15 cellular contexts compared by ENCODE assay signal in genomic region chr22:49812838-49813237, GRCh38. TPM values are rescaled to one million over a fixed set of nuclear protein-coding genes. Genes with fewer than 3 reads are reported as not detected.
A peak's percentile ranks its signal among the peaks of the same experiment; 100 is the strongest.
DNase-seq lines count a peak whose midpoint lies in the region; ATAC-seq and TF ChIP-seq lines count a peak whose summit lies in the region.
"Had no signal": no experiment of that assay in that cellular context is flagged by ENCODE, and none has a peak within 500 bp of the region (broad histone marks: within the 10 kb centered on the region; RNA-seq: fewer than 3 reads in every experiment).

No MANE protein-coding gene starts in this region.

- H3K79me2 ChIP-seq in H9 (ENCODE audit: insufficient read depth, low read length), result peaks cover 65% of the 10 kb centered on the region

- WGBS in H9 (ENCODE audit: extremely low coverage, insufficient read length, low lambda C conversion rate), result no CpG with 5 or more reads among the region's 11 CpGs
- 95 to 96% methylated on average over 11 of the region's 11 CpGs for WGBS in sigmoid colon, 2 donors

- intact Hi-C loops in sigmoid colon (cut with DNase I), result no loop called here

- H3K27me3 ChIP-seq in H9 (ENCODE audit: insufficient read depth, low read length), result no peaks in the 10 kb centered on the region
- H3K27me3 ChIP-seq in sigmoid colon, result no peaks in the 10 kb centered on the region
- H3K27me3 ChIP-seq: breast epithelium, thyroid gland had no signal

- H3K36me3 ChIP-seq in sigmoid colon, result peaks cover 0 to 25% (median 2%) of the 10 kb centered on the region in 4 donors
- H3K36me3 ChIP-seq: breast epithelium had no signal

- DNase-seq in H9 (no peak), WTC11 (ENCODE audit: low spot score) (no peak), hepatic stellate cell (ENCODE audit: low spot score) (peak; percentile 26), sigmoid colon (peak; percentile 56), putamen (ENCODE audit: low spot score) (no peak), NCI-H2081 (lab: John Stamatoyannopoulos, UW) (no peak)
- no peak for DNase-seq in activated T-cell treated with anti-CD3 and anti-CD28 coated beads, Interleukin-2, amount 50 U/mL, for 24 hours
- DNase-seq: activated gamma-delta T cell treated with Interleukin-2 at 50 U/mL for 16 hours; CD4-positive, CD25-positive, alpha-beta regulatory T cell; DND-41; NCI-H1092 treated with DMSO at 0.1 percent for 48 hours; NCI-H345; thyroid gland had no signal

- no peak overlapping the region for H2AK5ac ChIP-seq in H9 (ENCODE audit: insufficient read length, low read length)

- no peaks in the 10 kb centered on the region for H3K9me3 Mint-ChIP-seq in H9
- H3K9me3 Mint-ChIP-seq in WTC11, result no peaks in the 10 kb centered on the region
- no peaks in the 10 kb centered on the region for H3K9me3 Mint-ChIP-seq in activated T-cell treated with anti-CD3 and anti-CD28 coated beads, Interleukin-2, amount 50 U/mL, for 24 hours

- no peak overlapping the region for H3K9ac ChIP-seq in H9 (ENCODE audit: extremely low read depth, insufficient read length, low read length)

- H4K91ac ChIP-seq in H9 (ENCODE audit: insufficient read length, low read depth, low read length), result no peak overlapping the region

- TF ChIP-seq EP300 in sigmoid colon (IDR thresholded peaks at IDR 0.05), result no peak

- peaks cover 2% of the 10 kb centered on the region for H3K23me2 ChIP-seq in H9 (ENCODE audit: insufficient read length, low read depth, low read length, poor library complexity, severe bottlenecking)

- no peak overlapping the region for H2BK120ac ChIP-seq in H9 (ENCODE audit: low read depth, low read length, poor library complexity, severe bottlenecking)

- TF ChIP-seq CTCF in H9 (conservative IDR thresholded peaks at IDR 0.05) (no peak), WTC11 (IDR thresholded peaks at IDR 0.05) (no peak), sigmoid colon (IDR thresholded peaks at IDR 0.05) (no peak)

- H3K36me3 Mint-ChIP-seq in H9 (ENCODE audit: insufficient read depth in 1 of 3, low read depth in 3 of 3) (peaks cover 13 to 53% (median 41%) of the 10 kb centered on the region in 3 experiments), WTC11 (peaks cover 29% of the 10 kb centered on the region)
- H3K36me3 Mint-ChIP-seq in activated T-cell treated with anti-CD3 and anti-CD28 coated beads, Interleukin-2, amount 50 U/mL, for 24 hours (ENCODE audit: low read depth), result peaks cover 76% of the 10 kb centered on the region

- no peak overlapping the region for H3K18ac ChIP-seq in H9 (ENCODE audit: insufficient read length, low read depth, low read length)

- H3K4me1 Mint-ChIP-seq in H9 (no peaks in the 10 kb centered on the region), WTC11 (no peaks in the 10 kb centered on the region)
- H3K4me1 Mint-ChIP-seq in activated T-cell treated with anti-CD3 and anti-CD28 coated beads, Interleukin-2, amount 50 U/mL, for 24 hours (ENCODE audit: low read depth), result peaks cover 83% of the 10 kb centered on the region

- POLR2A ChIA-PET in WTC11 (lab: Charles Lee), result no interaction called here

- no peak overlapping the region for H3K4ac ChIP-seq in H9 (ENCODE audit: low read depth, low read length)

- H3K14ac ChIP-seq in H9 (ENCODE audit: insufficient read depth, low read length), result no peak overlapping the region

- H3K56ac ChIP-seq in H9 (ENCODE audit: insufficient read length, low read depth, low read length), result no peak overlapping the region

- no peak overlapping the region for H4K8ac ChIP-seq in H9 (replicated peaks; ENCODE audit: insufficient read length, low read depth, low read length)

- H3K4me1 ChIP-seq in H9 (ENCODE audit: insufficient read depth, low read length), result no peaks in the 10 kb centered on the region
- H3K4me1 ChIP-seq in sigmoid colon, result peaks cover 0 to 98% (median 93%) of the 10 kb centered on the region in 4 donors

- H2BK15ac ChIP-seq in H9 (ENCODE audit: low read depth, low read length), result no peak overlapping the region

- H3K9me3 ChIP-seq in H9 (ENCODE audit: control insufficient read depth, low read depth, low read length), result no peaks in the 10 kb centered on the region
- no peaks in the 10 kb centered on the region for H3K9me3 ChIP-seq in sigmoid colon
- H3K9me3 ChIP-seq: breast epithelium, thyroid gland had no signal

- no peak overlapping the region for H3K27ac ChIP-seq in H9 (ENCODE audit: insufficient read length, low read depth, low read length)
- H3K27ac ChIP-seq in sigmoid colon, result peak overlapping the region in 2 of 4 donors; percentile 24 to 69
- H3K27ac ChIP-seq: breast epithelium, thyroid gland had no signal

- no peak overlapping the region for H3K23ac ChIP-seq in H9 (ENCODE audit: insufficient read length, low read depth, low read length)

- H3K27ac Mint-ChIP-seq in H9 (peak overlapping the region; percentile 31 to 78 (median 61); a peak in 3 of 7 replicates), WTC11 (peak overlapping the region; percentile 72; the same call in 1 of the 2 replicates)
- no peak overlapping the region for H3K27ac Mint-ChIP-seq in activated T-cell treated with anti-CD3 and anti-CD28 coated beads, Interleukin-2, amount 50 U/mL, for 24 hours

- H2AFZ ChIP-seq in H9 (ENCODE audit: low read length), result no peak overlapping the region

- no peak overlapping the region for H2BK12ac ChIP-seq in H9 (ENCODE audit: insufficient read length, low read depth, low read length)

- H3K27me3 Mint-ChIP-seq in H9 (ENCODE audit: low read depth) (no peaks in the 10 kb centered on the region), WTC11 (ENCODE audit: low read depth) (no peaks in the 10 kb centered on the region)
- no peaks in the 10 kb centered on the region for H3K27me3 Mint-ChIP-seq in activated T-cell treated with anti-CD3 and anti-CD28 coated beads, Interleukin-2, amount 50 U/mL, for 24 hours
- H3K27me3 Mint-ChIP-seq: CD4-positive, CD25-positive, alpha-beta regulatory T cell had no signal

- ATAC-seq in WTC11 (no peak), GM18873 (IDR thresholded peaks at IDR 0.05; ENCODE audit: low FRiP score, unreplicated experiment) (no peak)

- no peak overlapping the region for H2BK5ac ChIP-seq in H9 (ENCODE audit: insufficient read length, low read length)

- H3T11ph ChIP-seq in H9 (ENCODE audit: low read length), result no peak overlapping the region

- H4K20me1 ChIP-seq in H9 (ENCODE audit: control insufficient read depth, insufficient read depth, insufficient read length), result no peaks in the 10 kb centered on the region

- no peak for TF ChIP-seq POLR2A in sigmoid colon (IDR thresholded peaks at IDR 0.05)

- H3K4me3 ChIP-seq in sigmoid colon, result no peak overlapping the region
- H3K4me3 ChIP-seq: breast epithelium, thyroid gland had no signal

- no peak overlapping the region for H2BK20ac ChIP-seq in H9 (ENCODE audit: low read depth, low read length, poor library complexity, severe bottlenecking)

- no peak overlapping the region for H3K4me3 Mint-ChIP-seq in H9
- no peak overlapping the region for H3K4me3 Mint-ChIP-seq in WTC11
- H3K4me3 Mint-ChIP-seq in activated T-cell treated with anti-CD3 and anti-CD28 coated beads, Interleukin-2, amount 50 U/mL, for 24 hours, result no peak overlapping the region

- H3K4me2 ChIP-seq in H9 (ENCODE audit: insufficient read depth, insufficient read length, low read length), result no peak overlapping the region

- CTCF ChIA-PET in WTC11 (lab: Charles Lee), result no interaction called here

- H4K5ac ChIP-seq in H9 (ENCODE audit: insufficient read length, low read depth, low read length), result no peak overlapping the region

- H3K79me1 ChIP-seq in H9 (ENCODE audit: insufficient read depth, low read depth, low read length, poor library complexity, severe bottlenecking), result peaks cover 14% of the 10 kb centered on the region

TF ChIP-seq in WTC11, 78 proteins besides CTCF, POLR2A, EP300 and RAD21:
- TF ChIP-seq, protein P1, sequence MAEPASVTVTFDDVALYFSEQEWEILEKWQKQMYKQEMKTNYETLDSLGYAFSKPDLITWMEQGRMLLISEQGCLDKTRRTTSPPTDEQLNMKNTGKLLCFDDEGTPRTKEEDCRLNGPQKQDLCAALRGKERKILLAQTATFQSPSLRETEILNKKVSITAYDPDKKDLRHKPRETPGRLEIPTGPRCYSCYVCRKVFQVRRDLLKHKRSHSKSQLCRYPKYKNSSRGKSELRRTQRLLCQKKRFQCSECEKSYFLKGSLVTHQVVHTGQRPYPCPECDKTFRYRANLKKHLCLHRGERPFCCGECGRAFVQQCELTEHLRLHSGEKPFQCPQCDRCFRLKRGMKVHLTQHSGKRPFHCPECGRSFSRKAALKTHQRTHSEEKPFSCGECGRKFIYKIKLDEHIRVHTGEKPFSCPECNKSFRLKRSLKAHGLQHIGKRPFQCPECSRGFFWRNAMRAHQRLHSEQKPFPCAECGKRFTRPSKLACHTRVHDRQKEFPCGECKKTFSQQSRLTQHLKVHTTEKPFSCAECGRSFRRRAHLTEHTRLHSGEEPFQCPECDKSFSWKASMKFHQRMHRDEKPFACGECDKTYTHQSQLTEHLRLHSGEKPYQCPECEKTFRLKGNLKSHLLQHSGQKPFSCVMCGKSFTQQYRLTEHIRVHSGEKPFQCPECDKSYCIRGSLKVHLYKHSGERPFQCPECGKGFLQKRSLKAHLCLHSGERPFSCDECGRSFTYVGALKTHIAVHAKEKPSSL (CRISPR knock-in tag; conservative IDR thresholded peaks at IDR 0.05), result no peak
- peak; percentile 26; the same call in 1 of the 2 replicates for TF ChIP-seq ZNF121 (CRISPR knock-in tag; IDR thresholded peaks at IDR 0.05)

RNA-seq across cellular contexts. Expression of gene BRD1, which starts 14.8 kb away (rescaled TPM):
- total RNA-seq in H9 (2021), result 51.3 and 53.3 TPM in 2 replicates
- 36.4 to 37.9 TPM (median 36.6 TPM) in 3 replicates for total RNA-seq in WTC11 (2021)
- 10 to 100 TPM; 31.1 to 52.6 (median 35.9) TPM for total RNA-seq in sigmoid colon
- 10 to 100 TPM; 12.6 to 21.5 (median 14.3) TPM for polyA plus RNA-seq in sigmoid colon

RNA-seq across cellular contexts. Expression of gene ZBED4, which starts 40.8 kb away (rescaled TPM):
- 22.7 and 23.0 TPM in 2 replicates for total RNA-seq in H9 (2021)
- total RNA-seq in WTC11 (2021), result 24.7 to 29.2 TPM (median 24.8 TPM) in 3 replicates
- 1 to 10 TPM; 3.9 to 7.5 (median 5.5) TPM for total RNA-seq in sigmoid colon
- polyA plus RNA-seq in sigmoid colon, result 10 to 100 TPM in 1 of 3 donors, 1 to 10 TPM in 2; 2.4 to 10.5 (median 4.6) TPM

Comparison
In these comparisons a context has a peak if more than half of its experiments do, and no peak if none do; other contexts are left out.
1. DNase-seq: peak in hepatic stellate cell (single experiment) and sigmoid colon (single experiment); none in H9 (single experiment), WTC11 (single experiment), putamen (single experiment), NCI-H2081 (0 of 2) and activated T-cell treated with anti-CD3 and anti-CD28 coated beads, Interleukin-2, amount 50 U/mL, for 24 hours (single experiment).